Comparison of ENCODE assay signal across 9 cellular contexts in the genomic region with DNA sequence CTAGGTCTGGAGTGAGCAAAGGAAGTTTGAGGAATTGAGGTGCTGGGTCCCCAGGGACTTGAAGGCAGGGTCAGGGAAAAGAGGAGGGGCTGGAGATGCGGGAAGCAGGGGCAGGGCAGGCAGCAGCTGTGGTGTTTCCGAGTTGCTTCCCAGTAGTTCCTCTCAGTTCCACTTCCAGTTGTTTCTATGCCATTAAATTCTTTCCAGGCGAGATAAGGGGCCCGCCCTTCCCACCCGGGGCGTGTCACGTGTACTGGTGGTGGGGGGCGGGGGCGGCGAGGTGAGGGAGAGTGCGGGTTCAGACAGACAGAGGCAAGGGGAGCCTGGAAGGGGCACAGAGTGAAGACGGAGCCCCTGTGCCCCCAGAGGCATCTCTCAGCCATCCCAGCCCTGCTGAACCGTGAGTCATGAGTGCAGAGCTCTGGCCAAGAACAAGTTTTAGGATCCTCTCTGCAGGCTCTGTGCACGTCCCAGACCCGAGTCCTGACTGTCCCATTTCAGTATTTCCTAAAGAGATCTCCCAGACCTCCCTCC. TPM values are rescaled to one million over a fixed set of nuclear protein-coding genes. Genes with fewer than 3 reads are reported as not detected.
DNase-seq lines count a peak whose midpoint lies in the region; ATAC-seq and TF ChIP-seq lines count a peak whose summit lies in the region.
"Had no signal": no experiment of that assay in that cellular context is flagged by ENCODE, and none has a peak within 500 bp of the region (broad histone marks: within the 10 kb centered on the region; RNA-seq: fewer than 3 reads in every experiment).

No MANE protein-coding gene starts in this region.

- WGBS in transverse colon (ENCODE audit: low coverage in 1 of 2), 2 donors = 3% methylated on average over 15 of the region's 15 CpGs; no CpG with 5 or more reads in 1 of the 2 donors

- in situ Hi-C loops in transverse colon (cut with MboI; ENCODE audit: low pct_ligation_motif_present in 1 of 4, low pct_unique_long_range_greater_than_20kb in 1 of 4, low sequenced_read_pairs in 3 of 4) = no loop called here

- no peaks in the 10 kb centered on the region for H3K27me3 ChIP-seq in NT2/D1 (ENCODE audit: insufficient read depth, insufficient read length)
- peaks cover 0 to 3% (median 0%) of the 10 kb centered on the region in 45 donors for H3K27me3 ChIP-seq in dorsolateral prefrontal cortex
- no peaks in the 10 kb centered on the region for H3K27me3 ChIP-seq in lower lobe of right lung (ENCODE audit: low read depth)
- H3K27me3 ChIP-seq in transverse colon = peaks cover 3% of the 10 kb centered on the region

- ATAC-seq in lower lobe of right lung = peak; percentile 48 to 52
- no peak for ATAC-seq in GM21723 (IDR thresholded peaks at IDR 0.05; ENCODE audit: unreplicated experiment)

- no peak for TF ChIP-seq CTCF in dorsolateral prefrontal cortex (IDR thresholded peaks at IDR 0.05 in 54 of 56, conservative IDR thresholded peaks at IDR 0.05 in 2 of 56; ENCODE audit: low read depth in 1 of 56, partially characterized antibody in 56 of 56)
- TF ChIP-seq CTCF in lower lobe of right lung (IDR thresholded peaks at IDR 0.05) = no peak
- TF ChIP-seq CTCF in transverse colon (IDR thresholded peaks at IDR 0.05) = no peak

- no peak overlapping the region for H3K4me3 ChIP-seq in NT2/D1 (ENCODE audit: insufficient read length, low read depth)
- peak overlapping the region in 41 of 59 donors; percentile 1 to 49 (median 25) for H3K4me3 ChIP-seq in dorsolateral prefrontal cortex
- peak overlapping the region; percentile 61 for H3K4me3 ChIP-seq in lower lobe of right lung
- H3K4me3 ChIP-seq in transverse colon = peak overlapping the region in 3 of 4 donors; percentile 3 to 38 (median 23)

- H3K9me3 ChIP-seq in NT2/D1 (ENCODE audit: insufficient read depth, low read length) (no peaks in the 10 kb centered on the region), lower lobe of right lung (no peaks in the 10 kb centered on the region), transverse colon (no peaks in the 10 kb centered on the region)

- H3K36me3 ChIP-seq in NT2/D1 (ENCODE audit: insufficient read depth, insufficient read length, low read length) (peaks cover 14% of the 10 kb centered on the region), lower lobe of right lung (no peaks in the 10 kb centered on the region), transverse colon (no peaks in the 10 kb centered on the region)

- peak overlapping the region; percentile 4 for H3K9ac ChIP-seq in NT2/D1 (ENCODE audit: insufficient read length, low read depth)

- DNase-seq in NT2/D1 (ENCODE audit: low read depth, low spot score) = no peak
- no peak for DNase-seq in dorsolateral prefrontal cortex
- DNase-seq in lower lobe of right lung = no peak
- peak; percentile 48 for DNase-seq in transverse colon
- no peak for DNase-seq in stimulated activated CD4-positive, alpha-beta T cell treated with anti-CD3 and anti-CD28 coated beads, Interleukin-2, amount 100 ng/mL, for 24 hours
- DNase-seq in hippocampal formation (lab: John Stamatoyannopoulos, UW) = no peak
- DNase-seq: activated naive CD8-positive, alpha-beta T cell treated with anti-CD3 and anti-CD28 coated beads, Interleukin-2, amount 10 ng/mL, durations not matched to agents 7 days and 5 days had no signal

- no peak for TF ChIP-seq EP300 in transverse colon (IDR thresholded peaks at IDR 0.05; ENCODE audit: low read depth)

- H3K27ac ChIP-seq in dorsolateral prefrontal cortex = peak overlapping the region in 28 of 59 donors; percentile 20 to 85 (median 48)
- H3K27ac ChIP-seq in lower lobe of right lung = peak overlapping the region; percentile 85
- H3K27ac ChIP-seq in transverse colon = peak overlapping the region; percentile 74 to 78 (median 74)
- H3K27ac ChIP-seq: HL-60 had no signal

- intact Hi-C loops in dorsolateral prefrontal cortex (cut with DNase I) = no loop called here
- intact Hi-C loops in lower lobe of right lung (cut with DNase I) = no loop called here
- intact Hi-C loops in transverse colon (cut with DNase I; ENCODE audit: low total_unique reads) = no loop called here

- no peak for TF ChIP-seq POLR2A in transverse colon (IDR thresholded peaks at IDR 0.05)

- H3K4me1 ChIP-seq in NT2/D1 (ENCODE audit: insufficient read depth, insufficient read length) (peaks cover 7% of the 10 kb centered on the region), lower lobe of right lung (peaks cover 60% of the 10 kb centered on the region), transverse colon (peaks cover 14 to 39% (median 24%) of the 10 kb centered on the region in 4 donors)

RNA-seq across cellular contexts. Expression of a gene that starts 1.0 kb away (rescaled TPM):
- total RNA-seq in dorsolateral prefrontal cortex = 10 to 100 TPM; 10.8 to 47.8 (median 25.8) TPM
- total RNA-seq in lower lobe of right lung = 120 TPM
- total RNA-seq in transverse colon = 100 to 1,000 TPM in 1 of 4 donors, 10 to 100 TPM in 3; 47.7 to 205 (median 66.2) TPM

RNA-seq across cellular contexts. Expression of a gene that starts 19.9 kb away (rescaled TPM):
- total RNA-seq in dorsolateral prefrontal cortex (100 to 1,000 TPM in 8 of 120 experiments, 10 to 100 TPM in 112; 61.3 to 117 (median 80.7) TPM), lower lobe of right lung (83.7 TPM), transverse colon (100 to 1,000 TPM in 2 of 4 donors, 10 to 100 TPM in 2; 59.0 to 139 (median 98.5) TPM)

RNA-seq across cellular contexts. Expression of a gene that starts 21.9 kb away (rescaled TPM):
- total RNA-seq in dorsolateral prefrontal cortex (1 to 10 TPM; 2.2 to 8.2 (median 5.4) TPM), lower lobe of right lung (5.8 TPM), transverse colon (1 to 10 TPM in 2 of 4 donors, not detected in 2; 3.0 to 3.3 TPM)

RNA-seq across cellular contexts. Expression of a gene that starts 43.6 kb away (rescaled TPM):
- 100 to 1,000 TPM in 2 of 120 experiments, 10 to 100 TPM in 118; 29.0 to 121 (median 64.1) TPM for total RNA-seq in dorsolateral prefrontal cortex
- 1.2 TPM for total RNA-seq in lower lobe of right lung
- total RNA-seq in transverse colon = 1 to 10 TPM in 2 of 4 donors, not detected in 2; 2.4 to 2.7 TPM

RNA-seq across cellular contexts. Expression of a gene that starts 45.8 kb away (rescaled TPM):
- total RNA-seq in dorsolateral prefrontal cortex = 10 to 100 TPM; 21.2 to 55.9 (median 31.2) TPM
- 13.7 TPM for total RNA-seq in lower lobe of right lung
- total RNA-seq in transverse colon = 10 to 100 TPM; 13.1 to 80.0 (median 28.1) TPM
